Comparison of ENCODE assay signal across 20 cellular contexts in the genomic region with DNA sequence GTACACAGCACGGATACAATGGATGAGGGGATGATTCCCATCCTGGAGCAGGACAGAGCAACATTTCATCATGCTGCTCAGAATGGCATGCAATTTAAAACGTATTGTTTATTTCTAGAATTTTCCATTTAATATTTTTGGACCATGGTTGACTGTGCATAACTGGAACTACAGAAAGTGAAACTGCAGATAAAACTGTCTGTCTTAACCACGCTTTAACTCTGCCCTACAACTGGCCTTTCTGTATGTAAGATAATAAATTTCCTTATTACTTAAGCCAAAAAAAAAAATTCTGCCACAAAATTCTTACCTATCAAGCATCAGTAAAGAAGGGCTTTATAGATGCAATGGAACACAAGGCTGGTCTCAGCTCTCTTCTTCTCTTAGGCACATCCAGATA.
"Had no signal": no experiment of that assay in that cellular context is flagged by ENCODE, and none has a peak within 500 bp of the region (broad histone marks: within the 10 kb centered on the region; RNA-seq: fewer than 3 reads in every experiment).

No MANE protein-coding gene starts in this region.

- H3K27me3 ChIP-seq: esophagus squamous epithelium, gastrocnemius medialis, right lobe of liver, spleen, tibial nerve had no signal

- H3K27me3 Mint-ChIP-seq: activated naive CD8-positive, alpha-beta T cell; activated T-cell treated with anti-CD3 and anti-CD28 coated beads, Interleukin-2, amount 50 U/mL, for 24 hours; memory B cell; stimulated activated memory B cell treated with anti-CD40 and anti-IgM and Interleukin-4, amounts not matched to agents 10 μg/mL and 1 μg/mL and 100 μg/mL, for 72 hours had no signal

- H3K27ac ChIP-seq: esophagus squamous epithelium, gastrocnemius medialis, left ventricle myocardium inferior, psoas muscle, right lobe of liver, spleen, WERI-Rb-1 had no signal

- H3K9me3 ChIP-seq: esophagus squamous epithelium, gastrocnemius medialis, left ventricle myocardium inferior, psoas muscle, right lobe of liver, spleen, tibial nerve had no signal

- H3K4me3 ChIP-seq: esophagus squamous epithelium, gastrocnemius medialis, left ventricle myocardium inferior, psoas muscle, right lobe of liver, spleen, tibial nerve had no signal

- FAIRE-seq: bronchial epithelial cell, kidney had no signal

- H3K4me1 ChIP-seq: left ventricle myocardium inferior had no signal

- ATAC-seq: gastrocnemius medialis; psoas muscle; right lobe of liver; stimulated activated memory B cell treated with anti-CD40 and anti-IgM and Interleukin-4, amounts not matched to agents 10 μg/mL and 1 μg/mL and 100 μg/mL, for 72 hours had no signal

- H3K4me3 Mint-ChIP-seq: activated naive CD8-positive, alpha-beta T cell; activated T-cell treated with anti-CD3 and anti-CD28 coated beads, Interleukin-2, amount 50 U/mL, for 24 hours; memory B cell; nephron; stimulated activated memory B cell treated with anti-CD40 and anti-IgM and Interleukin-4, amounts not matched to agents 10 μg/mL and 1 μg/mL and 100 μg/mL, for 72 hours had no signal

- H3K27ac Mint-ChIP-seq: activated naive CD8-positive, alpha-beta T cell; activated T-cell treated with anti-CD3 and anti-CD28 coated beads, Interleukin-2, amount 50 U/mL, for 24 hours; memory B cell; nephron; stimulated activated memory B cell treated with anti-CD40 and anti-IgM and Interleukin-4, amounts not matched to agents 10 μg/mL and 1 μg/mL and 100 μg/mL, for 72 hours had no signal

- DNase-seq: activated CD4-positive, alpha-beta T cell treated with anti-CD3 and anti-CD28 coated beads, Interleukin-2, amount 50 U/mL, for 1 hour; activated effector memory CD4-positive, alpha-beta T cell treated with Interleukin-2 at 50 U/mL for 16 hours; activated T-cell treated with anti-CD3 and anti-CD28 coated beads, Interleukin-2, amount 50 U/mL, for 24 hours; esophagus squamous epithelium; gastrocnemius medialis; kidney; left ventricle myocardium inferior; occipital lobe; psoas muscle; right lobe of liver; spleen; stimulated activated CD4-positive, alpha-beta T cell treated with anti-CD3 and anti-CD28 coated beads, Interleukin-1b, Interleukin-23, amount 100 ng/mL, for 48 hours; T1000; WERI-Rb-1 had no signal

- H3K9me3 Mint-ChIP-seq: activated T-cell treated with anti-CD3 and anti-CD28 coated beads, Interleukin-2, amount 50 U/mL, for 24 hours; memory B cell; stimulated activated memory B cell treated with anti-CD40 and anti-IgM and Interleukin-4, amounts not matched to agents 10 μg/mL and 1 μg/mL and 100 μg/mL, for 72 hours had no signal

- H3K4me1 Mint-ChIP-seq: nephron had no signal
